ENCODE assay signal across 26 cellular contexts in the genomic region with DNA sequence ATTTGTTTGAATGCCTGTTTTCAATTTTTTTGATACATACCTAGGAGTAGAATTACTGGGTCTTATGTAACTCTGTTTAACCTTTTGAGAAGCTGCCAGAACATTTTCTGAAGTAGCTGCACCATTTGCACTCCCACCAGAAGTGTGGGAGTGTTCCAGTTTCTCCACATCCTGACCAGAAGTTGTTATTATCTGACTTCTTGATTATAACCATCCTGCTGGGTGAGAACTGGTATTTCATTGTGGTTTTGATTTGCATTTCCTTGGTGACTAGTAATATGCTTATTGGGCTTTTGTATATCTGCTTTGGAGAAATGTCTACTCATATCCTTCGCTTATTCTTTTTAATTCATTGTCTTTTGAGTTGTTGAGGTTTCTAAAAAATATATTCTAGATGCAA.
DNase-seq lines count a peak whose midpoint lies in the region; ATAC-seq and TF ChIP-seq lines count a peak whose summit lies in the region.
"Had no signal": no experiment of that assay in that cellular context is flagged by ENCODE, and none has a peak within 500 bp of the region (broad histone marks: within the 10 kb centered on the region; RNA-seq: fewer than 3 reads in every experiment).

No MANE protein-coding gene starts in this region.

- no peak overlapping the region for H3K27ac Mint-ChIP-seq in activated naive CD8-positive, alpha-beta T cell treated with anti-CD3 and anti-CD28 coated beads, Interleukin-2, amount 50 U/mL, for 24 hours
- peak overlapping the region in 5 of 6 donors; percentile 43 to 83 (median 81) for H3K27ac Mint-ChIP-seq in immature natural killer cell
- H3K27ac Mint-ChIP-seq: activated CD8-positive, alpha-beta memory T cell treated with anti-CD3 and anti-CD28 coated beads, Interleukin-2, amount 10 ng/mL, durations not matched to agents 7 days and 5 days; CD4-positive, CD25-positive, alpha-beta regulatory T cell had no signal

- no peak overlapping the region for H3K23ac ChIP-seq in mesendoderm (ENCODE audit: low read length)

- no peak overlapping the region for H2BK15ac ChIP-seq in mesendoderm (replicated peaks; ENCODE audit: low read depth)

- H4K8ac ChIP-seq in mesendoderm (ENCODE audit: low read depth, low read length): no peak overlapping the region

- H3K27ac ChIP-seq in mesendoderm (ENCODE audit: low read depth, low read length): no peak overlapping the region
- H3K27ac ChIP-seq: adrenal gland, gastroesophageal sphincter, GM23248, right atrium auricular region, RWPE1 had no signal

- H2AK5ac ChIP-seq in mesendoderm (ENCODE audit: low read length): no peak overlapping the region

- H3K27me3 Mint-ChIP-seq in activated naive CD8-positive, alpha-beta T cell treated with anti-CD3 and anti-CD28 coated beads, Interleukin-2, amount 50 U/mL, for 24 hours: no peaks in the 10 kb centered on the region
- H3K27me3 Mint-ChIP-seq in immature natural killer cell (ENCODE audit: low read depth in 3 of 3): peaks cover 0 to 3% (median 2%) of the 10 kb centered on the region in 3 donors
- H3K27me3 Mint-ChIP-seq: activated CD8-positive, alpha-beta memory T cell treated with anti-CD3 and anti-CD28 coated beads, Interleukin-2, amount 10 ng/mL, durations not matched to agents 7 days and 5 days; CD4-positive, CD25-positive, alpha-beta regulatory T cell had no signal

- no peaks in the 10 kb centered on the region for H3K79me1 ChIP-seq in mesendoderm (ENCODE audit: low read length)

- no peaks in the 10 kb centered on the region for H3K27me3 ChIP-seq in mesendoderm (ENCODE audit: insufficient read depth, low read length, poor library complexity)
- no peaks in the 10 kb centered on the region for H3K27me3 ChIP-seq in HAP-1 (ENCODE audit: low read depth)
- H3K27me3 ChIP-seq: adrenal gland, gastroesophageal sphincter, right atrium auricular region had no signal

- H3K9ac ChIP-seq in mesendoderm (ENCODE audit: low read length): no peak overlapping the region
- H3K9ac ChIP-seq: GM23248 had no signal

- WGBS in mesendoderm (ENCODE audit: extremely low coverage, insufficient coverage, low lambda C conversion rate): no CpG with 5 or more reads among the region's 1 CpG

- H4K5ac ChIP-seq in mesendoderm (ENCODE audit: low read length): no peak overlapping the region

- H3K4me1 Mint-ChIP-seq in activated naive CD8-positive, alpha-beta T cell treated with anti-CD3 and anti-CD28 coated beads, Interleukin-2, amount 50 U/mL, for 24 hours: peaks cover 27% of the 10 kb centered on the region
- H3K4me1 Mint-ChIP-seq in immature natural killer cell: peaks cover 57 to 67% of the 10 kb centered on the region in 2 donors

- H3K56ac ChIP-seq in mesendoderm (ENCODE audit: low read length): no peak overlapping the region

- in situ Hi-C loops in KBM-7 (cut with MboI; ENCODE audit: low pct_unique_long_range_greater_than_20kb, low sequenced_read_pairs) (no loop called here), HAP-1 (cut with MboI; ENCODE audit: low sequenced_read_pairs) (no loop called here)

- peaks cover 28% of the 10 kb centered on the region for H3K9me3 Mint-ChIP-seq in activated naive CD8-positive, alpha-beta T cell treated with anti-CD3 and anti-CD28 coated beads, Interleukin-2, amount 50 U/mL, for 24 hours
- peaks cover 5 to 19% (median 9%) of the 10 kb centered on the region in 6 donors for H3K9me3 Mint-ChIP-seq in immature natural killer cell

- TF ChIP-seq CTCF in AG10803 (conservative IDR thresholded peaks at IDR 0.05; ENCODE audit: low read length): no peak

- H2BK120ac ChIP-seq in mesendoderm (ENCODE audit: low read depth, low read length): no peak overlapping the region

- DNase-seq in AG10803 (ENCODE audit: low read depth) (peak; percentile 21), KBM-7 (peak; percentile 47), immature natural killer cell (peak in 2 of 3 donors; percentile 10 to 21), MV-4-11 (lab: John Stamatoyannopoulos, UW) (no peak), mesendoderm (no peak), HAP-1 (ENCODE audit: low spot score in 2 of 2) (no peak), NCI-H1694 treated with DMSO at 0.1 percent for 48 hours (lab: John Stamatoyannopoulos, UW) (no peak)
- DNase-seq in activated naive CD8-positive, alpha-beta T cell treated with anti-CD3 and anti-CD28 coated beads, Interleukin-2, amount 50 U/mL, for 24 hours: no peak
- DNase-seq: activated CD4-positive, CD25-positive, alpha-beta regulatory T cell treated with anti-CD3 and anti-CD28 coated beads, Interleukin-2, amount 50 U/mL, for 72 hours; activated CD8-positive, alpha-beta memory T cell treated with anti-CD3 and anti-CD28 coated beads, Interleukin-2, amount 10 ng/mL, durations not matched to agents 7 days and 5 days; adrenal gland; erythroblast; GM23248; kidney; NCI-H1105 treated with DMSO at 0.1 percent for 48 hours; NCI-H2081 treated with DMSO at 0.1 percent for 48 hours; NCI-H510A; NK-92 treated with Interleukin-12 subunit alpha and Interleukin-12 subunit beta, amount 100 ng/mL, for 24 hours; occipital lobe; T1000 had no signal

- no peaks in the 10 kb centered on the region for H3K79me2 ChIP-seq in mesendoderm (ENCODE audit: control insufficient read depth, insufficient read depth, low read length)

- no peak overlapping the region for H3K18ac ChIP-seq in mesendoderm (ENCODE audit: low read length)

- no peak overlapping the region for H3K4ac ChIP-seq in mesendoderm (ENCODE audit: low read depth, low read length)

- H3K36me3 Mint-ChIP-seq in activated naive CD8-positive, alpha-beta T cell treated with anti-CD3 and anti-CD28 coated beads, Interleukin-2, amount 50 U/mL, for 24 hours (ENCODE audit: low read depth): peaks cover 42% of the 10 kb centered on the region
- peaks cover 10 to 21% (median 14%) of the 10 kb centered on the region in 3 donors for H3K36me3 Mint-ChIP-seq in immature natural killer cell

- no peaks in the 10 kb centered on the region for H3K4me1 ChIP-seq in mesendoderm (ENCODE audit: control insufficient read depth, low read depth, low read length)
- H3K4me1 ChIP-seq in HAP-1: no peaks in the 10 kb centered on the region
- H3K4me1 ChIP-seq: adrenal gland, gastroesophageal sphincter, right atrium auricular region had no signal

- H3K36me3 ChIP-seq in mesendoderm (ENCODE audit: control insufficient read depth, insufficient read depth, low read length) (no peaks in the 10 kb centered on the region), HAP-1 (replicated peaks) (no peaks in the 10 kb centered on the region)
- H3K36me3 ChIP-seq: adrenal gland, right atrium auricular region had no signal

- H3K4me3 ChIP-seq in AG10803 (ENCODE audit: low read length) (no peak overlapping the region), mesendoderm (ENCODE audit: low read length) (no peak overlapping the region), HAP-1 (no peak overlapping the region)
- H3K4me3 ChIP-seq: adrenal gland, gastroesophageal sphincter, GM12878, GM23248, lung, right atrium auricular region had no signal

- peak; percentile 40 for ATAC-seq in activated naive CD8-positive, alpha-beta T cell treated with anti-CD3 and anti-CD28 coated beads, Interleukin-2, amount 50 U/mL, for 24 hours
- ATAC-seq: activated CD8-positive, alpha-beta memory T cell treated with anti-CD3 and anti-CD28 coated beads, Interleukin-2, amount 10 ng/mL, durations not matched to agents 7 days and 5 days; gastroesophageal sphincter; GM12878 had no signal

- peaks cover 10% of the 10 kb centered on the region for H3K9me3 ChIP-seq in HAP-1

- H3K4me3 Mint-ChIP-seq in activated naive CD8-positive, alpha-beta T cell treated with anti-CD3 and anti-CD28 coated beads, Interleukin-2, amount 50 U/mL, for 24 hours: no peak overlapping the region
- H3K4me3 Mint-ChIP-seq in immature natural killer cell: peak overlapping the region; percentile 42 to 78 (median 51)
- H3K4me3 Mint-ChIP-seq: activated CD8-positive, alpha-beta memory T cell treated with anti-CD3 and anti-CD28 coated beads, Interleukin-2, amount 10 ng/mL, durations not matched to agents 7 days and 5 days; CD4-positive, CD25-positive, alpha-beta regulatory T cell had no signal

- no peak overlapping the region for H2BK5ac ChIP-seq in mesendoderm (ENCODE audit: low read length)

- H3K4me2 ChIP-seq in mesendoderm (ENCODE audit: low read length): no peak overlapping the region

Comparison
In these comparisons a context has a peak if more than half of its experiments do, and no peak if none do; other contexts are left out.
1. DNase-seq: peak in AG10803 (single experiment), KBM-7 (single experiment) and immature natural killer cell (2 of 3); none in activated naive CD8-positive, alpha-beta T cell treated with anti-CD3 and anti-CD28 coated beads, Interleukin-2, amount 50 U/mL, for 24 hours (single experiment), MV-4-11 (single experiment), mesendoderm (single experiment), HAP-1 (0 of 2) and NCI-H1694 treated with DMSO at 0.1 percent for 48 hours (single experiment).